Comparison of ENCODE assay signal across 8 cellular contexts in the genomic region with DNA sequence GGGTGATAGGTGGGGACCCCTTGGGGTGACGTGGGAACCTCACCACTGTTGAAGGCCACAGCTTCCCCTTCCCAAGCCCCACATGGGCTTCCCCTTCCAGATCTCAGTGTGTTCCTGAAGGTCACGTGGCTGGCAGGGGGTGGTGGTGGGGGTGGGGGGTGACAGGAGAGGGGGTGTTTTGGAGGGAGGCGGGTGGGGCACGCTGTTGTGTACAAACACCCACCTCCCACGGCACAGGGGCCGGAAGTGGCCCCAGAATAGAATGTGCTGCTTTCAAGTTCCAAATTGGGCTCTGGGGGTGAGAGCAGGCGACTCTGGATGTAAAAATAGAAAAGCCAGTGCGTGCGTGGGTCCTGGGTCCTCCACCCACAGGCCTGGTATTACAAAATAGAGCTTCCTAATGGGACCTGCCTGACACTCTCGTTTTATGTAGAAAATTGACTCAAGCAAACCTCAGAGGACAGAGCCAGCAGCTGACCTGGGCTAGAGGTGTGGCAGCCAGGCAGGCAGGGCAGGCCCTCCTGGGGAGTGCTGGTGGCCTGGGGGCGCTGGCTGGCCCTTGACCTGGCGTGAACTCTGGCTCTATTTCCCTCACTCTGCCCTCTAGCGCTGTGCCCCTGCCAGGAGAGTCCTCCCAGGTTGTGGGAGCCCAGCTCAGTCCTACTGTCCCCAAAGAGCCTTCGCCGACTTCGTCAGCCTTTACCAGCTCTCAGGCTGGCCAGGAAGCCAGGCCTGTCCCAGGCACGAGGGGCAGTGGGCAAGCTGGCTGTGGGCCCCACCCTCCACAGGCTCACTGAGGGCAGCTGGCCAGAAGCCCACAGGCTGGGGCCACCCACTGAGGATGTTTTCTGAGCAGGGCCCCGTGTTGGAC. TPM values are rescaled to one million over a fixed set of nuclear protein-coding genes. Genes with fewer than 3 reads are reported as not detected.
DNase-seq lines count a peak whose midpoint lies in the region; ATAC-seq, FAIRE-seq and TF ChIP-seq lines count a peak whose summit lies in the region.

No MANE protein-coding gene starts in this region.

- H3K36me3 Mint-ChIP-seq in activated CD8-positive, alpha-beta T cell treated with anti-CD3 and anti-CD28 coated beads for 36 hours (ENCODE audit: low read depth), result no peaks in the 10 kb centered on the region
- no peaks in the 10 kb centered on the region for H3K36me3 Mint-ChIP-seq in immature natural killer cell
- no peaks in the 10 kb centered on the region for H3K36me3 Mint-ChIP-seq in stimulated activated naive CD8-positive, alpha-beta T cell treated with anti-CD3 and anti-CD28 coated beads, Interleukin-15, Interleukin-2, amounts not matched to agents 100 ng/mL and 50 ng/mL, for 24 hours (ENCODE audit: low read depth)

- no peak for TF ChIP-seq CTCF in activated CD8-positive, alpha-beta T cell treated with anti-CD3 and anti-CD28 coated beads for 36 hours (IDR thresholded peaks at IDR 0.05)

- POLR2A ChIA-PET in activated CD8-positive, alpha-beta T cell treated with anti-CD3 and anti-CD28 coated beads for 36 hours (lab: Charles Lee), result interaction anchor here (0.9 to 3.1 kb wide), 6 partner anchors 10 to 150 kb away, joined by 3 to 18 read pairs (median 4); partner anchors contain the start of gene TNIP2

- intact Hi-C loops in activated CD8-positive, alpha-beta T cell treated with anti-CD3 and anti-CD28 coated beads for 36 hours (cut with micrococcal nuclease), result no loop called here

- no peak overlapping the region for H3K4me3 Mint-ChIP-seq in activated CD8-positive, alpha-beta T cell treated with anti-CD3 and anti-CD28 coated beads for 36 hours
- H3K4me3 Mint-ChIP-seq in immature natural killer cell, result peak overlapping the region in 4 of 5 donors; percentile 57 to 72 (median 68)
- H3K4me3 Mint-ChIP-seq in stimulated activated naive CD8-positive, alpha-beta T cell treated with anti-CD3 and anti-CD28 coated beads, Interleukin-15, Interleukin-2, amounts not matched to agents 100 ng/mL and 50 ng/mL, for 24 hours, result peak overlapping the region; percentile 13

- CTCF ChIA-PET in activated CD8-positive, alpha-beta T cell treated with anti-CD3 and anti-CD28 coated beads for 36 hours (lab: Charles Lee), result interaction anchor here (0.6 to 1.0 kb wide), 2 partner anchors 22 to 23 kb away, joined by 3 read pairs; no protein-coding TSS in a partner anchor

- DNase-seq in AML-193 (lab: John Stamatoyannopoulos, UW), result peak; percentile 66 to 73
- DNase-seq in activated CD8-positive, alpha-beta T cell treated with anti-CD3 and anti-CD28 coated beads for 36 hours, result peak; percentile 87
- DNase-seq in immature natural killer cell, result peak; percentile 59 to 64 (median 62)
- no peak for DNase-seq in HTR-8/SVneo (ENCODE audit: insufficient read length, low spot score)
- no peak for DNase-seq in NCI-H2171 (lab: John Stamatoyannopoulos, UW)

- H3K9me3 Mint-ChIP-seq in activated CD8-positive, alpha-beta T cell treated with anti-CD3 and anti-CD28 coated beads for 36 hours, result peaks cover 16% of the 10 kb centered on the region
- H3K9me3 Mint-ChIP-seq in immature natural killer cell, result peaks cover 0 to 6% (median 0%) of the 10 kb centered on the region in 6 donors
- peaks cover 3% of the 10 kb centered on the region for H3K9me3 Mint-ChIP-seq in stimulated activated naive CD8-positive, alpha-beta T cell treated with anti-CD3 and anti-CD28 coated beads, Interleukin-15, Interleukin-2, amounts not matched to agents 100 ng/mL and 50 ng/mL, for 24 hours

- no peaks in the 10 kb centered on the region for H3K27me3 Mint-ChIP-seq in activated CD8-positive, alpha-beta T cell treated with anti-CD3 and anti-CD28 coated beads for 36 hours
- H3K27me3 Mint-ChIP-seq in immature natural killer cell (ENCODE audit: low read depth in 3 of 3), result peaks cover 0 to 5% (median 3%) of the 10 kb centered on the region in 3 donors
- no peaks in the 10 kb centered on the region for H3K27me3 Mint-ChIP-seq in stimulated activated naive CD8-positive, alpha-beta T cell treated with anti-CD3 and anti-CD28 coated beads, Interleukin-15, Interleukin-2, amounts not matched to agents 100 ng/mL and 50 ng/mL, for 24 hours

- H3K4me1 Mint-ChIP-seq in activated CD8-positive, alpha-beta T cell treated with anti-CD3 and anti-CD28 coated beads for 36 hours (ENCODE audit: low read depth), result peaks cover 50% of the 10 kb centered on the region
- H3K4me1 Mint-ChIP-seq in immature natural killer cell, result peaks cover 17 to 37% of the 10 kb centered on the region in 2 donors
- peaks cover 52% of the 10 kb centered on the region for H3K4me1 Mint-ChIP-seq in stimulated activated naive CD8-positive, alpha-beta T cell treated with anti-CD3 and anti-CD28 coated beads, Interleukin-15, Interleukin-2, amounts not matched to agents 100 ng/mL and 50 ng/mL, for 24 hours (ENCODE audit: low read depth)

- peak; percentile 57 for ATAC-seq in GM19328 (IDR thresholded peaks at IDR 0.05; ENCODE audit: unreplicated experiment)
- peak; percentile 53 for ATAC-seq in HG03280 (IDR thresholded peaks at IDR 0.05; ENCODE audit: unreplicated experiment)
- peak; percentile 47 for ATAC-seq in activated CD8-positive, alpha-beta T cell treated with anti-CD3 and anti-CD28 coated beads for 36 hours

- FAIRE-seq in HTR-8/SVneo (lab: Jason Lieb, UNC), result no peak

- H3K27ac Mint-ChIP-seq in activated CD8-positive, alpha-beta T cell treated with anti-CD3 and anti-CD28 coated beads for 36 hours, result peak overlapping the region; percentile 95
- peak overlapping the region; percentile 68 to 90 (median 82) for H3K27ac Mint-ChIP-seq in immature natural killer cell
- H3K27ac Mint-ChIP-seq in stimulated activated naive CD8-positive, alpha-beta T cell treated with anti-CD3 and anti-CD28 coated beads, Interleukin-15, Interleukin-2, amounts not matched to agents 100 ng/mL and 50 ng/mL, for 24 hours, result peak overlapping the region; percentile 97

RNA-seq across cellular contexts. Expression of gene SH3BP2, which starts 5.4 kb away (rescaled TPM):
- total RNA-seq in activated CD8-positive, alpha-beta T cell treated with anti-CD3 and anti-CD28 coated beads for 36 hours, result 10 to 100 TPM; 54.8 to 59.0 TPM
- polyA plus RNA-seq in immature natural killer cell, result 10 to 100 TPM; 12.6 to 71.0 (median 22.7) TPM

RNA-seq across cellular contexts. Expression of gene TNIP2, which starts 31.3 kb away (rescaled TPM):
- 10 to 100 TPM; 46.1 to 48.1 TPM for total RNA-seq in activated CD8-positive, alpha-beta T cell treated with anti-CD3 and anti-CD28 coated beads for 36 hours
- 10 to 100 TPM; 35.1 to 43.7 (median 40.2) TPM for polyA plus RNA-seq in immature natural killer cell

RNA-seq across cellular contexts. Expression of gene ADD1, which starts 56.2 kb away (rescaled TPM):
- 100 to 1,000 TPM; 149 to 154 TPM for total RNA-seq in activated CD8-positive, alpha-beta T cell treated with anti-CD3 and anti-CD28 coated beads for 36 hours
- polyA plus RNA-seq in immature natural killer cell, result 100 to 1,000 TPM; 207 to 318 (median 314) TPM

Comparison
In these comparisons a context has a peak if more than half of its experiments do, and no peak if none do; other contexts are left out.
1. DNase-seq: peak in AML-193 (2 of 2), activated CD8-positive, alpha-beta T cell treated with anti-CD3 and anti-CD28 coated beads for 36 hours (single experiment) and immature natural killer cell (3 of 3); none in HTR-8/SVneo (single experiment) and NCI-H2171 (single experiment).
2. Peak in every context shown above with its lines, with median percentiles within 50 percentile points of each other: ATAC-seq and H3K27ac Mint-ChIP-seq.